Comparison of ENCODE assay signal across 21 cellular contexts in genomic region chr4:176641237-176641636, GRCh38.
"Had no signal": no experiment of that assay in that cellular context is flagged by ENCODE, and none has a peak within 500 bp of the region (broad histone marks: within the 10 kb centered on the region; RNA-seq: fewer than 3 reads in every experiment).

No MANE protein-coding gene starts in this region.

- H3K27me3 Mint-ChIP-seq: dendritic cell treated with granulocyte-macrophage colony-stimulating factor and Interleukin-4, amounts not matched to agents 40 ng/mL and 50 ng/mL, for 4 days; naive thymus-derived CD8-positive, alpha-beta T cell; T-cell had no signal

- H3K36me3 ChIP-seq: neutrophil, thoracic aorta had no signal

- H3K9me3 Mint-ChIP-seq: dendritic cell treated with granulocyte-macrophage colony-stimulating factor and Interleukin-4, amounts not matched to agents 40 ng/mL and 50 ng/mL, for 4 days had no signal

- H3K4me3 ChIP-seq: body of pancreas, thoracic aorta had no signal

- H3K4me1 Mint-ChIP-seq: naive thymus-derived CD8-positive, alpha-beta T cell; T-cell had no signal

- H3K27ac ChIP-seq: body of pancreas, epithelial cell of prostate, neutrophil, thoracic aorta had no signal

- H3K36me3 Mint-ChIP-seq: activated naive CD4-positive, alpha-beta T cell treated with anti-CD3 and anti-CD28 coated beads, Interleukin-2, amount 50 U/mL, for 72 hours; naive thymus-derived CD8-positive, alpha-beta T cell; T-cell had no signal

- H3K27ac Mint-ChIP-seq: activated naive CD4-positive, alpha-beta T cell treated with anti-CD3 and anti-CD28 coated beads, Interleukin-2, amount 50 U/mL, for 72 hours; dendritic cell treated with granulocyte-macrophage colony-stimulating factor and Interleukin-4, amounts not matched to agents 40 ng/mL and 50 ng/mL, for 4 days; naive thymus-derived CD8-positive, alpha-beta T cell; T-cell had no signal

- ATAC-seq: activated naive CD4-positive, alpha-beta T cell treated with anti-CD3 and anti-CD28 coated beads, Interleukin-2, amount 50 U/mL, for 72 hours; activated T-cell treated with anti-CD3 and anti-CD28 coated beads, Interleukin-2, amount 50 U/mL, for 4 hours; body of pancreas; left ventricle myocardium superior; naive thymus-derived CD8-positive, alpha-beta T cell; T-cell had no signal

- DNase-seq: activated CD4-positive, alpha-beta T cell treated with anti-CD3 and anti-CD28 coated beads for 1 hour; activated CD4-positive, alpha-beta T cell treated with anti-CD3 and anti-CD28 coated beads, Interleukin-2, amount 50 U/mL, for 48 hours; activated effector memory CD4-positive, alpha-beta T cell treated with Interleukin-2 at 50 U/mL for 16 hours; activated T-cell treated with anti-CD3 and anti-CD28 coated beads, Interleukin-2, amount 50 U/mL, for 4 hours; amniotic stem cell; body of pancreas; cerebellar nuclear complex; effector memory CD4-positive, alpha-beta T cell; hypothalamus; left ventricle myocardium superior; mesenchymal stem cell; naive thymus-derived CD8-positive, alpha-beta T cell; stimulated activated CD4-positive, alpha-beta T cell treated with anti-CD3 and anti-CD28 coated beads, Interleukin-12 subunit alpha, Interleukin-12 subunit beta, amount 100 ng/mL, for 4 hours; stimulated activated CD4-positive, alpha-beta T cell treated with anti-CD3 and anti-CD28 coated beads, Interleukin-2, amount 100 ng/mL, for 24 hours; T-cell; T-helper 9 cell had no signal

- H3K27me3 ChIP-seq: body of pancreas, neutrophil had no signal

- H3K4me3 Mint-ChIP-seq: activated T-cell treated with anti-CD3 and anti-CD28 coated beads, Interleukin-2, amount 50 U/mL, for 4 hours; dendritic cell treated with granulocyte-macrophage colony-stimulating factor and Interleukin-4, amounts not matched to agents 40 ng/mL and 50 ng/mL, for 4 days; naive thymus-derived CD8-positive, alpha-beta T cell; T-cell had no signal
